Comparison of ENCODE assay signal across 8 cellular contexts in genomic region chr4:174400603-174401302, GRCh38.
A peak's percentile ranks its signal among the peaks of the same experiment; 100 is the strongest.
DNase-seq lines count a peak whose midpoint lies in the region; ATAC-seq, FAIRE-seq and TF ChIP-seq lines count a peak whose summit lies in the region.
"Not testable (repeated sequence)": the region's sequence is repeated elsewhere in the genome, so short reads cannot be mapped to it uniquely, and the experiment has no call there.

No MANE protein-coding gene starts in this region.

- peak in 1 of 2 experiments; percentile 2; a peak in 1 of 5 replicates for TF ChIP-seq RAD21 in A549 (conservative IDR thresholded peaks at IDR 0.05 in 1 of 2, IDR thresholded peaks at IDR 0.05 in 1 of 2)

- TF ChIP-seq CTCF in A549 (IDR thresholded peaks at IDR 0.05); WERI-Rb-1 (IDR thresholded peaks at IDR 0.05; ENCODE audit: low read depth, low read length); foreskin keratinocyte (conservative IDR thresholded peaks at IDR 0.05): not testable (repeated sequence)

- not testable (repeated sequence) for H3K9me3 ChIP-seq in A549; HAP-1; WERI-Rb-1 (ENCODE audit: severe bottlenecking)

- WGBS in A549 (ENCODE audit: missing lambda C conversion rate) = 2% methylated on average over 8 of the region's 8 CpGs

- peak overlapping the region; percentile 86 for H3K4me2 ChIP-seq in A549

- POLR2A ChIA-PET in A549 (lab: Yijun Ruan, JAX) = not testable (repeated sequence)

- not testable (repeated sequence) for TF ChIP-seq POLR2A in A549 (IDR thresholded peaks at IDR 0.05; ENCODE audit: low read length)

- TF ChIP-seq EP300 in A549 (IDR thresholded peaks at IDR 0.05) = peak; percentile 50 to 73; a peak in 4 of 5 replicates

- H3K27me3 ChIP-seq in HAP-1 (ENCODE audit: low read depth); WERI-Rb-1 (ENCODE audit: insufficient read depth, low read depth, severe bottlenecking); foreskin keratinocyte: not testable (repeated sequence)

- not testable (repeated sequence) for H3K36me3 ChIP-seq in HAP-1 (replicated peaks); WERI-Rb-1

- not testable (repeated sequence) for H3K4me3 ChIP-seq in A549; HAP-1; WERI-Rb-1 (ENCODE audit: low read depth, low read length)

- CTCF ChIA-PET in A549 (lab: Yijun Ruan, JAX) = not testable (repeated sequence)

- ATAC-seq in A549 = peak; percentile 41 to 59; a peak in 3 of 6 replicates
- ATAC-seq in foreskin keratinocyte = peak; percentile 7

- in situ Hi-C loops in HAP-1 (cut with MboI; ENCODE audit: low sequenced_read_pairs) = not testable (repeated sequence)

- not testable (repeated sequence) for FAIRE-seq in A549 (lab: Jason Lieb, UNC)

- peak in 1 of 2 experiments; percentile 93 for DNase-seq in A549 (ENCODE audit: low read depth in 1 of 2, low spot score in 1 of 2)
- peak; percentile 66 to 85 for DNase-seq in HAP-1 (ENCODE audit: low spot score in 2 of 2)
- peak; percentile 41 for DNase-seq in NCI-H187 treated with DMSO at 0.1 percent for 48 hours (lab: John Stamatoyannopoulos, UW)
- peak; percentile 3 for DNase-seq in NCI-H82 treated with DMSO at 0.1 percent for 48 hours (lab: John Stamatoyannopoulos, UW; ENCODE audit: unreplicated experiment)
- DNase-seq in WERI-Rb-1 = peak; percentile 62
- DNase-seq in foreskin keratinocyte = peak; percentile 72 to 74
- peak; percentile 79 for DNase-seq in kidney tubule cell (ENCODE audit: low spot score)
- peak; percentile 82 for DNase-seq in renal cortical epithelial cell (ENCODE audit: low read depth)

- H3K4me1 ChIP-seq in A549 (peaks cover 68% of the 10 kb centered on the region), HAP-1 (peaks cover 36% of the 10 kb centered on the region), foreskin keratinocyte (peaks cover 35% of the 10 kb centered on the region)

- peak overlapping the region; percentile 98 for H3K27ac ChIP-seq in A549
- peak overlapping the region; percentile 57 for H3K27ac ChIP-seq in WERI-Rb-1
- H3K27ac ChIP-seq in foreskin keratinocyte = peak overlapping the region; percentile 66

TF ChIP-seq in A549, 52 proteins besides CTCF, POLR2A, EP300 and RAD21:
- TF ChIP-seq ATOH8 (CRISPR knock-in tag; IDR thresholded peaks at IDR 0.05; ENCODE audit: low read depth) (peak; percentile 100), ZSCAN20 (CRISPR knock-in tag; IDR thresholded peaks at IDR 0.05) (peak; percentile 100), HOXA7 (CRISPR knock-in tag; IDR thresholded peaks at IDR 0.05) (peak; percentile 98), USF2 (IDR thresholded peaks at IDR 0.05) (peak; percentile 56; the same call in 1 of the 2 replicates), RARB (CRISPR knock-in tag; IDR thresholded peaks at IDR 0.05) (peak; percentile 95), EHF (CRISPR knock-in tag; IDR thresholded peaks at IDR 0.05) (peak; percentile 100), ZNF302 (CRISPR knock-in tag; IDR thresholded peaks at IDR 0.05) (peak; percentile 100), JUNB (IDR thresholded peaks at IDR 0.05) (peak; percentile 50; the same call in 1 of the 2 replicates), HMGXB4 (CRISPR knock-in tag; IDR thresholded peaks at IDR 0.05; ENCODE audit: borderline replicate concordance) (peak; percentile 97), FOSB (CRISPR knock-in tag; IDR thresholded peaks at IDR 0.05) (peak; percentile 98), JUN (IDR thresholded peaks at IDR 0.05) (peak in 1 of 2 experiments; percentile 34; a peak in 1 of 5 replicates), TP53 (CRISPR knock-in tag; IDR thresholded peaks at IDR 0.05) (peak; percentile 5; the same call in 1 of the 2 replicates), MAX (IDR thresholded peaks at IDR 0.05) (peak; percentile 82), FOXS1 (CRISPR knock-in tag; IDR thresholded peaks at IDR 0.05) (peak; percentile 100), NPAS2 (CRISPR knock-in tag; IDR thresholded peaks at IDR 0.05; ENCODE audit: borderline replicate concordance) (peak; percentile 74), TFCP2L1 (CRISPR knock-in tag; IDR thresholded peaks at IDR 0.05) (peak; percentile 96; the same call in 1 of the 2 replicates), FOSL2 (CRISPR knock-in tag; IDR thresholded peaks at IDR 0.05) (peak; percentile 64), GATA3 (IDR thresholded peaks at IDR 0.05; ENCODE audit: borderline replicate concordance) (peak; percentile 78), HOXB13 (CRISPR knock-in tag; IDR thresholded peaks at IDR 0.05; ENCODE audit: low read depth) (peak; percentile 100), HEYL (CRISPR knock-in tag; IDR thresholded peaks at IDR 0.05) (peak; percentile 98), HOXB5 (CRISPR knock-in tag; IDR thresholded peaks at IDR 0.05) (peak; percentile 100)
- TF ChIP-seq FOSL2 (IDR thresholded peaks at IDR 0.05) = not testable (repeated sequence)
